1 cellular context compared by ENCODE assay signal in genomic region chr14:34129927-34130552, GRCh38.
TF ChIP-seq lines count a peak whose summit lies in the region.

No MANE protein-coding gene starts in this region.

TF ChIP-seq in HepG2, 621 proteins besides CTCF, POLR2A, EP300 and RAD21 (continued from another document and continues in another):
- no peak for TF ChIP-seq ZBTB33 (CRISPR knock-in tag; IDR thresholded peaks at IDR 0.05)
- TF ChIP-seq ZNF543 (CRISPR knock-in tag; IDR thresholded peaks at IDR 0.05): no peak
- no peak for TF ChIP-seq ZNF512 (CRISPR knock-in tag; IDR thresholded peaks at IDR 0.05)
- TF ChIP-seq SMARCC2 (IDR thresholded peaks at IDR 0.05): no peak
- no peak for TF ChIP-seq BATF2 (CRISPR knock-in tag; IDR thresholded peaks at IDR 0.05)
- TF ChIP-seq NR2C2 (CRISPR knock-in tag; IDR thresholded peaks at IDR 0.05; ENCODE audit: borderline replicate concordance): no peak
- TF ChIP-seq ZNF235 (CRISPR knock-in tag; IDR thresholded peaks at IDR 0.05; ENCODE audit: borderline replicate concordance): no peak
- TF ChIP-seq ZNF335 (CRISPR knock-in tag; IDR thresholded peaks at IDR 0.05): no peak
- no peak for TF ChIP-seq SOX5 (CRISPR knock-in tag; IDR thresholded peaks at IDR 0.05; ENCODE audit: borderline replicate concordance)
- TF ChIP-seq ZBED4 (CRISPR knock-in tag; IDR thresholded peaks at IDR 0.05; ENCODE audit: borderline replicate concordance): no peak
- TF ChIP-seq ZNF550 (CRISPR knock-in tag; IDR thresholded peaks at IDR 0.05; ENCODE audit: borderline replicate concordance): no peak
- no peak for TF ChIP-seq MYC (CRISPR knock-in tag; IDR thresholded peaks at IDR 0.05; ENCODE audit: borderline replicate concordance)
- TF ChIP-seq ATM (IDR thresholded peaks at IDR 0.05; ENCODE audit: borderline replicate concordance): no peak
- peak; percentile 72 for TF ChIP-seq USF2 (IDR thresholded peaks at IDR 0.05; ENCODE audit: low read depth, low read length)
- peak; percentile 71; the same call in 1 of the 2 replicates for TF ChIP-seq USF2 (CRISPR knock-in tag; IDR thresholded peaks at IDR 0.05; ENCODE audit: borderline replicate concordance)
- TF ChIP-seq KLF11 (CRISPR knock-in tag; IDR thresholded peaks at IDR 0.05): no peak
- no peak for TF ChIP-seq ATAD3A (CRISPR knock-in tag; IDR thresholded peaks at IDR 0.05)
- TF ChIP-seq SNRNP70 (IDR thresholded peaks at IDR 0.05; ENCODE audit: low read depth, low read length): no peak
- no peak for TF ChIP-seq ETS1 (CRISPR knock-in tag; IDR thresholded peaks at IDR 0.05)
- no peak for TF ChIP-seq ZBTB26 (CRISPR knock-in tag; IDR thresholded peaks at IDR 0.05; ENCODE audit: borderline replicate concordance)
- no peak for TF ChIP-seq GATA4 (IDR thresholded peaks at IDR 0.05; ENCODE audit: borderline replicate concordance, low read depth)
- no peak for TF ChIP-seq IKZF5 (CRISPR knock-in tag; IDR thresholded peaks at IDR 0.05)
- no peak for TF ChIP-seq ZNF724P (CRISPR knock-in tag; IDR thresholded peaks at IDR 0.05; ENCODE audit: borderline replicate concordance)
- no peak for TF ChIP-seq TCF7 (IDR thresholded peaks at IDR 0.05; ENCODE audit: low read depth)
- no peak for TF ChIP-seq ELK4 (CRISPR knock-in tag; IDR thresholded peaks at IDR 0.05; ENCODE audit: borderline replicate concordance)
- TF ChIP-seq ZNF547 (CRISPR knock-in tag; IDR thresholded peaks at IDR 0.05): no peak
- TF ChIP-seq DNMT1 (CRISPR knock-in tag; IDR thresholded peaks at IDR 0.05): no peak
- no peak for TF ChIP-seq POLR2AphosphoS5 (IDR thresholded peaks at IDR 0.05; ENCODE audit: low read depth, low read length)
- no peak for TF ChIP-seq ATF5 (CRISPR knock-in tag; IDR thresholded peaks at IDR 0.05; ENCODE audit: low read depth)
- no peak for TF ChIP-seq NONO (IDR thresholded peaks at IDR 0.05)
- TF ChIP-seq NONO (CRISPR knock-in tag; conservative IDR thresholded peaks at IDR 0.05): no peak
- no peak for TF ChIP-seq RELA (CRISPR knock-in tag; IDR thresholded peaks at IDR 0.05)
